Comparison of ENCODE assay signal across 10 cellular contexts in the genomic region with DNA sequence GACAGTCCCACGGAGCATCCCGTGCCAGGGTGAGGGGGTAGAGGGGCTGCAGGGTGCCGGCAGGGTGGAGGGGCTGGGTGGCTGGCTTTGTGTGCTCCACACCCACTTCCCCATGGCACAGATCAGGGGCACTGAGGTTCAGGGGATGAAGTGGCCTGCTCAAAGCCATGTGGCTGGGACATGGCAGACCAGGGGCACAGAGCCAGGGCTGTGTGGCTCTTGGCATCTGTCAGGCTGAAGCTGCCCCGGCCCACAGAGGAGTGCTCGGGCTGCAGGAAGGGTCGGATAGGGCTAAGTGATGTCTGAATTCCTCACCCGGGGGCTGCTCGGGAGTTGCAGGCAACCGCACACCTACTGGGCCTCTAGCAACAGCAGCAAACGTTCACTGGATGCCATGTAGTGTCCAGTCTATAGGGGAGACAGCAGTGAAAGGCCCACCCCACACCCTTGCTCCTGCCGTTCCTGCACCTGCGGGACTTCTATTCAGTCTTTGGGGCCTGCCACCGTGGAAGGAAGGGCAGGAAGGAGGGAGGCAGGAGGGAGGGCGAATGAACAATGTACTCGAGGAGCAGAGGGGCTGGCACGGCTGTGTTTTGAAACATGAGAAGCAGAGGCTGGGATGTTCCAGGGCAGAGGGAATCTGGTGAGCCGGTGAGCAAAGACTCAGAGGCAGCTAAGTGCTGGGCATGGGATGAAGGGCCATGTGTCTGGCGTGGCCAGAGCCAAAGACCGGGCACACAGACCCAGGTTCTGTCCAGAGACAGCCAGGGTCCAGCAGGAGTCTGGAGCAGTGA. TPM values are rescaled to one million over a fixed set of nuclear protein-coding genes. Genes with fewer than 3 reads are reported as not detected.
DNase-seq lines count a peak whose midpoint lies in the region; ATAC-seq and TF ChIP-seq lines count a peak whose summit lies in the region.
"Had no signal": no experiment of that assay in that cellular context is flagged by ENCODE, and none has a peak within 500 bp of the region (broad histone marks: within the 10 kb centered on the region; RNA-seq: fewer than 3 reads in every experiment).

No MANE protein-coding gene starts in this region.

- H3K4me3 ChIP-seq in right cardiac atrium (ENCODE audit: low read length) (no peak overlapping the region), stomach (no peak overlapping the region)

- TF ChIP-seq EP300 in stomach (IDR thresholded peaks at IDR 0.05): no peak

- no peaks in the 10 kb centered on the region for H3K4me1 ChIP-seq in right cardiac atrium (ENCODE audit: control insufficient read depth, insufficient read depth, low read length)
- H3K4me1 ChIP-seq in stomach: peaks cover 23 to 39% (median 36%) of the 10 kb centered on the region in 4 donors

- DNase-seq in NCI-H2196 (lab: John Stamatoyannopoulos, UW; ENCODE audit: unreplicated experiment) (peak; percentile 3), NCI-H2196 treated with DMSO at 0.1 percent for 48 hours (lab: John Stamatoyannopoulos, UW; ENCODE audit: unreplicated experiment) (no peak), right cardiac atrium (peak in 2 of 3 donors; percentile 71 to 75), stomach (peak; percentile 55), HPDE6-E6E7 (ENCODE audit: extremely low spot score) (no peak)
- no peak for DNase-seq in activated naive CD4-positive, alpha-beta T cell (lab: John Stamatoyannopoulos, UW)
- DNase-seq: ACHN, activated gamma-delta T cell had no signal

- ATAC-seq in SK-N-SH treated with all-trans-retinoic acid at 6 μM for 48 hours (peak; percentile 82), right cardiac atrium (peak; percentile 8 to 28), HG02798 (IDR thresholded peaks at IDR 0.05; ENCODE audit: poor library complexity, unreplicated experiment) (no peak)

- peak overlapping the region; percentile 22 for H3K27ac ChIP-seq in right cardiac atrium (ENCODE audit: low read length)
- H3K27ac ChIP-seq in stomach: peak overlapping the region in 2 of 5 donors; percentile 58 to 61

- WGBS in right cardiac atrium: 52% methylated on average over 19 of the region's 19 CpGs
- 42 to 62% (median 52%) methylated on average over 16 to 19 of the region's 19 CpGs for WGBS in stomach, 5 donors

- no peak for TF ChIP-seq POLR2A in stomach (IDR thresholded peaks at IDR 0.05)

- H3K36me3 ChIP-seq in stomach: peaks cover 0 to 18% (median 15%) of the 10 kb centered on the region in 4 donors

- H3K9me3 ChIP-seq in right cardiac atrium (ENCODE audit: control insufficient read depth, low read length) (no peaks in the 10 kb centered on the region), stomach (no peaks in the 10 kb centered on the region)

- H3K27me3 ChIP-seq in right cardiac atrium (ENCODE audit: control insufficient read depth, insufficient read depth) (no peaks in the 10 kb centered on the region), stomach (no peaks in the 10 kb centered on the region)

- intact Hi-C loops in right cardiac atrium (cut with DNase I) (no loop called here), stomach (cut with DNase I; ENCODE audit: low total_unique reads) (no loop called here)

- TF ChIP-seq CTCF in stomach (IDR thresholded peaks at IDR 0.05): no peak

TF ChIP-seq in SK-N-SH treated with all-trans-retinoic acid at 6 μM for 48 hours, 23 proteins besides CTCF, POLR2A, EP300 and RAD21:
- TF ChIP-seq TOX (CRISPR knock-in tag; IDR thresholded peaks at IDR 0.05; ENCODE audit: borderline replicate concordance) (no peak), ZC3H10 (CRISPR knock-in tag; IDR thresholded peaks at IDR 0.05) (no peak), ZNF565 (CRISPR knock-in tag; conservative IDR thresholded peaks at IDR 0.05; ENCODE audit: low read depth) (no peak), ZFP30 (CRISPR knock-in tag; IDR thresholded peaks at IDR 0.05) (no peak), TCF4 (CRISPR knock-in tag; IDR thresholded peaks at IDR 0.05; ENCODE audit: borderline replicate concordance) (no peak), ISL1 (CRISPR knock-in tag; IDR thresholded peaks at IDR 0.05) (no peak), OSR1 (CRISPR knock-in tag; IDR thresholded peaks at IDR 0.05) (no peak), SNAI2 (CRISPR knock-in tag; IDR thresholded peaks at IDR 0.05) (no peak), ARNTL (CRISPR knock-in tag; IDR thresholded peaks at IDR 0.05; ENCODE audit: borderline replicate concordance, low read depth) (no peak), GLIS3 (CRISPR knock-in tag; IDR thresholded peaks at IDR 0.05) (no peak), ESRRG (CRISPR knock-in tag; IDR thresholded peaks at IDR 0.05) (no peak), CSDC2 (CRISPR knock-in tag; IDR thresholded peaks at IDR 0.05) (no peak), ZNF70 (CRISPR knock-in tag; IDR thresholded peaks at IDR 0.05) (no peak), PPARA (CRISPR knock-in tag; IDR thresholded peaks at IDR 0.05; ENCODE audit: borderline replicate concordance) (no peak)
- TF ChIP-seq, protein P1, sequence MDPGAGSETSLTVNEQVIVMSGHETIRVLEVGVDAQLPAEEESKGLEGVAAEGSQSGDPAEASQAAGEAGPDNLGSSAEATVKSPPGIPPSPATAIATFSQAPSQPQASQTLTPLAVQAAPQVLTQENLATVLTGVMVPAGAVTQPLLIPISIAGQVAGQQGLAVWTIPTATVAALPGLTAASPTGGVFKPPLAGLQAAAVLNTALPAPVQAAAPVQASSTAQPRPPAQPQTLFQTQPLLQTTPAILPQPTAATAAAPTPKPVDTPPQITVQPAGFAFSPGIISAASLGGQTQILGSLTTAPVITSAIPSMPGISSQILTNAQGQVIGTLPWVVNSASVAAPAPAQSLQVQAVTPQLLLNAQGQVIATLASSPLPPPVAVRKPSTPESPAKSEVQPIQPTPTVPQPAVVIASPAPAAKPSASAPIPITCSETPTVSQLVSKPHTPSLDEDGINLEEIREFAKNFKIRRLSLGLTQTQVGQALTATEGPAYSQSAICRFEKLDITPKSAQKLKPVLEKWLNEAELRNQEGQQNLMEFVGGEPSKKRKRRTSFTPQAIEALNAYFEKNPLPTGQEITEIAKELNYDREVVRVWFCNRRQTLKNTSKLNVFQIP (CRISPR knock-in tag; IDR thresholded peaks at IDR 0.05; ENCODE audit: borderline replicate concordance, low read depth): no peak
- TF ChIP-seq, protein P2, sequence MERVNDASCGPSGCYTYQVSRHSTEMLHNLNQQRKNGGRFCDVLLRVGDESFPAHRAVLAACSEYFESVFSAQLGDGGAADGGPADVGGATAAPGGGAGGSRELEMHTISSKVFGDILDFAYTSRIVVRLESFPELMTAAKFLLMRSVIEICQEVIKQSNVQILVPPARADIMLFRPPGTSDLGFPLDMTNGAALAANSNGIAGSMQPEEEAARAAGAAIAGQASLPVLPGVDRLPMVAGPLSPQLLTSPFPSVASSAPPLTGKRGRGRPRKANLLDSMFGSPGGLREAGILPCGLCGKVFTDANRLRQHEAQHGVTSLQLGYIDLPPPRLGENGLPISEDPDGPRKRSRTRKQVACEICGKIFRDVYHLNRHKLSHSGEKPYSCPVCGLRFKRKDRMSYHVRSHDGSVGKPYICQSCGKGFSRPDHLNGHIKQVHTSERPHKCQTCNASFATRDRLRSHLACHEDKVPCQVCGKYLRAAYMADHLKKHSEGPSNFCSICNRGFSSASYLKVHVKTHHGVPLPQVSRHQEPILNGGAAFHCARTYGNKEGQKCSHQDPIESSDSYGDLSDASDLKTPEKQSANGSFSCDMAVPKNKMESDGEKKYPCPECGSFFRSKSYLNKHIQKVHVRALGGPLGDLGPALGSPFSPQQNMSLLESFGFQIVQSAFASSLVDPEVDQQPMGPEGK (CRISPR knock-in tag; IDR thresholded peaks at IDR 0.05; ENCODE audit: borderline replicate concordance): no peak
- TF ChIP-seq, protein P3, sequence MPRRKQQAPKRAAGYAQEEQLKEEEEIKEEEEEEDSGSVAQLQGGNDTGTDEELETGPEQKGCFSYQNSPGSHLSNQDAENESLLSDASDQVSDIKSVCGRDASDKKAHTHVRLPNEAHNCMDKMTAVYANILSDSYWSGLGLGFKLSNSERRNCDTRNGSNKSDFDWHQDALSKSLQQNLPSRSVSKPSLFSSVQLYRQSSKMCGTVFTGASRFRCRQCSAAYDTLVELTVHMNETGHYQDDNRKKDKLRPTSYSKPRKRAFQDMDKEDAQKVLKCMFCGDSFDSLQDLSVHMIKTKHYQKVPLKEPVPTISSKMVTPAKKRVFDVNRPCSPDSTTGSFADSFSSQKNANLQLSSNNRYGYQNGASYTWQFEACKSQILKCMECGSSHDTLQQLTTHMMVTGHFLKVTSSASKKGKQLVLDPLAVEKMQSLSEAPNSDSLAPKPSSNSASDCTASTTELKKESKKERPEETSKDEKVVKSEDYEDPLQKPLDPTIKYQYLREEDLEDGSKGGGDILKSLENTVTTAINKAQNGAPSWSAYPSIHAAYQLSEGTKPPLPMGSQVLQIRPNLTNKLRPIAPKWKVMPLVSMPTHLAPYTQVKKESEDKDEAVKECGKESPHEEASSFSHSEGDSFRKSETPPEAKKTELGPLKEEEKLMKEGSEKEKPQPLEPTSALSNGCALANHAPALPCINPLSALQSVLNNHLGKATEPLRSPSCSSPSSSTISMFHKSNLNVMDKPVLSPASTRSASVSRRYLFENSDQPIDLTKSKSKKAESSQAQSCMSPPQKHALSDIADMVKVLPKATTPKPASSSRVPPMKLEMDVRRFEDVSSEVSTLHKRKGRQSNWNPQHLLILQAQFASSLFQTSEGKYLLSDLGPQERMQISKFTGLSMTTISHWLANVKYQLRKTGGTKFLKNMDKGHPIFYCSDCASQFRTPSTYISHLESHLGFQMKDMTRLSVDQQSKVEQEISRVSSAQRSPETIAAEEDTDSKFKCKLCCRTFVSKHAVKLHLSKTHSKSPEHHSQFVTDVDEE (CRISPR knock-in tag; IDR thresholded peaks at IDR 0.05): no peak
- TF ChIP-seq, protein P4, sequence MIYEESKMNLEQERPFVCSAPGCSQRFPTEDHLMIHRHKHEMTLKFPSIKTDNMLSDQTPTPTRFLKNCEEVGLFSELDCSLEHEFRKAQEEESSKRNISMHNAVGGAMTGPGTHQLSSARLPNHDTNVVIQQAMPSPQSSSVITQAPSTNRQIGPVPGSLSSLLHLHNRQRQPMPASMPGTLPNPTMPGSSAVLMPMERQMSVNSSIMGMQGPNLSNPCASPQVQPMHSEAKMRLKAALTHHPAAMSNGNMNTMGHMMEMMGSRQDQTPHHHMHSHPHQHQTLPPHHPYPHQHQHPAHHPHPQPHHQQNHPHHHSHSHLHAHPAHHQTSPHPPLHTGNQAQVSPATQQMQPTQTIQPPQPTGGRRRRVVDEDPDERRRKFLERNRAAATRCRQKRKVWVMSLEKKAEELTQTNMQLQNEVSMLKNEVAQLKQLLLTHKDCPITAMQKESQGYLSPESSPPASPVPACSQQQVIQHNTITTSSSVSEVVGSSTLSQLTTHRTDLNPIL (CRISPR knock-in tag; IDR thresholded peaks at IDR 0.05; ENCODE audit: low read depth): no peak

RNA-seq across cellular contexts. Expression of a gene that starts 15.1 kb away (rescaled TPM):
- total RNA-seq in right cardiac atrium (1 to 10 TPM in 2 of 4 donors, under 1 TPM in 2; 0.17 to 2.3 (median 1.3) TPM), stomach (not detected)
- polyA plus RNA-seq in right cardiac atrium (0.61 TPM), stomach (under 1 TPM; 0.06 to 0.46 (median 0.13) TPM)

RNA-seq across cellular contexts. Expression of a gene that starts 37.5 kb away (rescaled TPM):
- total RNA-seq in right cardiac atrium: 10 to 100 TPM; 27.7 to 40.2 (median 30.3) TPM
- 18.7 TPM for polyA plus RNA-seq in right cardiac atrium
- 10 to 100 TPM in 3 of 5 donors, 1 to 10 TPM in 2; 8.8 to 41.1 (median 20.1) TPM for total RNA-seq in stomach
- polyA plus RNA-seq in stomach: 10 to 100 TPM in 2 of 3 donors, 1 to 10 TPM in 1; 8.2 to 16.4 (median 11.9) TPM

Comparison
In these comparisons a context has a peak if more than half of its experiments do, and no peak if none do; other contexts are left out.
1. DNase-seq: peak in NCI-H2196 (single experiment), right cardiac atrium (2 of 3) and stomach (single experiment); none in NCI-H2196 treated with DMSO at 0.1 percent for 48 hours (single experiment), activated naive CD4-positive, alpha-beta T cell (0 of 4) and HPDE6-E6E7 (single experiment).